In the genomic region with DNA sequence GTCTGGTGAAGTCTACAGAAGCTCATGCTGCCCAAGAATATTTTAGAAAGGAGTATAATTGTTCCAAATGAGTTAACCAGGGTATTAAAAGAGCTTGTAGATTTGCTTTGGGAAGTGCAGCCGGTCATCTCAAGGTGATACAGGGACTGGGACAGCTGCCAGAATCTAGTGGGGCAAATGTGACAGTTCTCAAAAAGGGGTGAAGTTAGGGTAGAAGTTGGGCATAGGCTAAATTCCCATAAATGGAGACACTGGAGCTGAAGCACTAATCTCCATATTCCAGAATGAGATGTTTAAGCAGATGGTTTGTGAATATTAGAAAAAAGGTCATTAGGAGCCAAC, we compare ENCODE assay signal across 21 cellular contexts.
A peak's percentile ranks its signal among the peaks of the same experiment; 100 is the strongest.
DNase-seq lines count a peak whose midpoint lies in the region; ATAC-seq and TF ChIP-seq lines count a peak whose summit lies in the region.
"Had no signal": no experiment of that assay in that cellular context is flagged by ENCODE, and none has a peak within 500 bp of the region (broad histone marks: within the 10 kb centered on the region; RNA-seq: fewer than 3 reads in every experiment).

No MANE protein-coding gene starts in this region.

- no peak for ATAC-seq in SK-N-SH treated with all-trans-retinoic acid at 6 μM for 48 hours
- ATAC-seq in gastroesophageal sphincter = no peak
- ATAC-seq in GM18519 (IDR thresholded peaks at IDR 0.05; ENCODE audit: low FRiP score, unreplicated experiment) = no peak
- ATAC-seq: activated T-cell treated with anti-CD3 and anti-CD28 coated beads, Interleukin-2, amount 50 U/mL, for 4 hours; natural killer cell treated with Interleukin-12 subunit alpha and Interleukin-12 subunit beta and Interleukin-15 and Interleukin-18, amount 100 ng/mL, for 72 hours had no signal

- H3K27me3 Mint-ChIP-seq in activated T-cell treated with anti-CD3 and anti-CD28 coated beads, Interleukin-2, amount 50 U/mL, for 24 hours = no peaks in the 10 kb centered on the region
- H3K27me3 Mint-ChIP-seq: natural killer cell treated with Interleukin-12 subunit alpha and Interleukin-12 subunit beta and Interleukin-15 and Interleukin-18, amount 100 ng/mL, for 72 hours had no signal

- peaks cover 24% of the 10 kb centered on the region for H3K36me3 Mint-ChIP-seq in activated T-cell treated with anti-CD3 and anti-CD28 coated beads, Interleukin-2, amount 50 U/mL, for 24 hours (ENCODE audit: low read depth)

- H3K4me1 ChIP-seq in gastroesophageal sphincter (peaks cover 16 to 49% (median 16%) of the 10 kb centered on the region in 3 donors), ovary (ENCODE audit: insufficient read depth) (peaks cover 9% of the 10 kb centered on the region), transverse colon (peaks cover 0 to 6% (median 2%) of the 10 kb centered on the region in 4 donors)
- H3K4me1 ChIP-seq: Peyer's patch had no signal

- in situ Hi-C loops in transverse colon (cut with MboI; ENCODE audit: low pct_ligation_motif_present in 1 of 4, low pct_unique_long_range_greater_than_20kb in 1 of 4, low sequenced_read_pairs in 3 of 4) = no loop called here

- intact Hi-C loops in ovary (cut with DNase I) = no loop called here
- intact Hi-C loops in transverse colon (cut with DNase I; ENCODE audit: low total_unique reads) = no loop called here

- H3K9me3 ChIP-seq in gastroesophageal sphincter (no peaks in the 10 kb centered on the region), ovary (no peaks in the 10 kb centered on the region), transverse colon (no peaks in the 10 kb centered on the region)
- H3K9me3 ChIP-seq: Peyer's patch had no signal

- TF ChIP-seq POLR2A in gastroesophageal sphincter (IDR thresholded peaks at IDR 0.05) (no peak), ovary (IDR thresholded peaks at IDR 0.05) (no peak), transverse colon (IDR thresholded peaks at IDR 0.05) (no peak)

- H3K4me3 ChIP-seq in gastroesophageal sphincter (no peak overlapping the region), ovary (no peak overlapping the region), transverse colon (no peak overlapping the region)
- H3K4me3 ChIP-seq: BLaER1 treated with 17β-estradiol and CSF1 and Interleukin-3, amounts not matched to agents 10 nM and 100 nM; Peyer's patch had no signal

- DNase-seq in ovary = no peak
- DNase-seq in transverse colon = no peak
- no peak for DNase-seq in stimulated activated CD4-positive, alpha-beta T cell treated with anti-CD3 and anti-CD28 coated beads, Interleukin-15, amount 100 ng/mL, for 24 hours
- DNase-seq in activated T-cell treated with anti-CD3 and anti-CD28 coated beads, Interleukin-2, amount 50 U/mL, for 24 hours = no peak
- DNase-seq: activated CD8-positive, alpha-beta memory T cell treated with anti-CD3 and anti-CD28 coated beads for 24 hours; activated naive CD4-positive, alpha-beta T cell; activated T-cell treated with anti-CD3 and anti-CD28 coated beads, Interleukin-2, amount 50 U/mL, for 4 hours; amniotic stem cell; COR-L47; DMS79 treated with DMSO at 0.1 percent for 48 hours; glutamatergic neuron; H7; NCI-H1694; NCI-H510A treated with DMSO at 0.1 percent for 48 hours; Peyer's patch had no signal

- H3K9me3 Mint-ChIP-seq in activated T-cell treated with anti-CD3 and anti-CD28 coated beads, Interleukin-2, amount 50 U/mL, for 24 hours = peaks cover 3% of the 10 kb centered on the region

- H3K27ac ChIP-seq in gastroesophageal sphincter (peak overlapping the region in 3 of 4 donors; percentile 57 to 66 (median 60)), ovary (peak overlapping the region; percentile 7 to 32), transverse colon (peak overlapping the region; percentile 1 to 61 (median 43))
- H3K27ac ChIP-seq: BLaER1 treated with 17β-estradiol and CSF1 and Interleukin-3, amounts not matched to agents 10 nM and 100 nM had no signal

- no peaks in the 10 kb centered on the region for H3K27me3 ChIP-seq in gastroesophageal sphincter
- H3K27me3 ChIP-seq in ovary = no peaks in the 10 kb centered on the region
- no peaks in the 10 kb centered on the region for H3K27me3 ChIP-seq in transverse colon
- H3K27me3 ChIP-seq: BLaER1 treated with 17β-estradiol and CSF1 and Interleukin-3, amounts not matched to agents 10 nM and 100 nM; Peyer's patch had no signal

- H3K36me3 ChIP-seq in gastroesophageal sphincter = peaks cover 0 to 19% of the 10 kb centered on the region in 2 donors
- no peaks in the 10 kb centered on the region for H3K36me3 ChIP-seq in ovary
- no peaks in the 10 kb centered on the region for H3K36me3 ChIP-seq in transverse colon

- TF ChIP-seq CTCF in gastroesophageal sphincter (IDR thresholded peaks at IDR 0.05) (no peak), ovary (IDR thresholded peaks at IDR 0.05) (no peak), transverse colon (IDR thresholded peaks at IDR 0.05) (no peak)

- H3K4me3 Mint-ChIP-seq in activated T-cell treated with anti-CD3 and anti-CD28 coated beads, Interleukin-2, amount 50 U/mL, for 24 hours = no peak overlapping the region
- H3K4me3 Mint-ChIP-seq: activated T-cell treated with anti-CD3 and anti-CD28 coated beads, Interleukin-2, amount 50 U/mL, for 4 hours; natural killer cell treated with Interleukin-12 subunit alpha and Interleukin-12 subunit beta and Interleukin-15 and Interleukin-18, amount 100 ng/mL, for 72 hours; T-helper 1 cell treated with Interleukin-12 subunit alpha and Interleukin-12 subunit beta and Interleukin-4 antibody, amounts not matched to agents 30 μg/mL and 1 μg/mL, for 36 hours had no signal

- no peak for TF ChIP-seq EP300 in gastroesophageal sphincter (IDR thresholded peaks at IDR 0.05)
- TF ChIP-seq EP300 in ovary (IDR thresholded peaks at IDR 0.05) = no peak
- TF ChIP-seq EP300 in transverse colon (IDR thresholded peaks at IDR 0.05; ENCODE audit: low read depth) = no peak

- H3K27ac Mint-ChIP-seq in activated T-cell treated with anti-CD3 and anti-CD28 coated beads, Interleukin-2, amount 50 U/mL, for 24 hours = no peak overlapping the region
- H3K27ac Mint-ChIP-seq: natural killer cell treated with Interleukin-12 subunit alpha and Interleukin-12 subunit beta and Interleukin-15 and Interleukin-18, amount 100 ng/mL, for 72 hours; T-helper 1 cell treated with Interleukin-12 subunit alpha and Interleukin-12 subunit beta and Interleukin-4 antibody, amounts not matched to agents 30 μg/mL and 1 μg/mL, for 36 hours had no signal

- peaks cover 7% of the 10 kb centered on the region for H3K4me1 Mint-ChIP-seq in activated T-cell treated with anti-CD3 and anti-CD28 coated beads, Interleukin-2, amount 50 U/mL, for 24 hours (ENCODE audit: low read depth)

- WGBS in gastroesophageal sphincter (ENCODE audit: low coverage in 1 of 2), 2 donors = 50 to 73% methylated on average over 1 of the region's 1 CpG
- 59 to 70% (median 60%) methylated on average over 1 of the region's 1 CpG for WGBS in ovary, 3 donors
- 57 to 91% methylated on average over 1 of the region's 1 CpG for whole genome bisulfite sequencing in transverse colon (ENCODE audit: low coverage in 1 of 2), 2 donors

TF ChIP-seq in SK-N-SH treated with all-trans-retinoic acid at 6 μM for 48 hours, 23 proteins besides CTCF, POLR2A, EP300 and RAD21:
- no peak for TF ChIP-seq TCF4 (CRISPR knock-in tag; IDR thresholded peaks at IDR 0.05; ENCODE audit: borderline replicate concordance)
- TF ChIP-seq ZFP3 (CRISPR knock-in tag; IDR thresholded peaks at IDR 0.05) = peak; percentile 29; the same call in 1 of the 2 replicates
- TF ChIP-seq ESRRG (CRISPR knock-in tag; IDR thresholded peaks at IDR 0.05) = no peak
- TF ChIP-seq, protein P1, sequence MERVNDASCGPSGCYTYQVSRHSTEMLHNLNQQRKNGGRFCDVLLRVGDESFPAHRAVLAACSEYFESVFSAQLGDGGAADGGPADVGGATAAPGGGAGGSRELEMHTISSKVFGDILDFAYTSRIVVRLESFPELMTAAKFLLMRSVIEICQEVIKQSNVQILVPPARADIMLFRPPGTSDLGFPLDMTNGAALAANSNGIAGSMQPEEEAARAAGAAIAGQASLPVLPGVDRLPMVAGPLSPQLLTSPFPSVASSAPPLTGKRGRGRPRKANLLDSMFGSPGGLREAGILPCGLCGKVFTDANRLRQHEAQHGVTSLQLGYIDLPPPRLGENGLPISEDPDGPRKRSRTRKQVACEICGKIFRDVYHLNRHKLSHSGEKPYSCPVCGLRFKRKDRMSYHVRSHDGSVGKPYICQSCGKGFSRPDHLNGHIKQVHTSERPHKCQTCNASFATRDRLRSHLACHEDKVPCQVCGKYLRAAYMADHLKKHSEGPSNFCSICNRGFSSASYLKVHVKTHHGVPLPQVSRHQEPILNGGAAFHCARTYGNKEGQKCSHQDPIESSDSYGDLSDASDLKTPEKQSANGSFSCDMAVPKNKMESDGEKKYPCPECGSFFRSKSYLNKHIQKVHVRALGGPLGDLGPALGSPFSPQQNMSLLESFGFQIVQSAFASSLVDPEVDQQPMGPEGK (CRISPR knock-in tag; IDR thresholded peaks at IDR 0.05; ENCODE audit: borderline replicate concordance) = no peak
- no peak for TF ChIP-seq ARNTL (CRISPR knock-in tag; IDR thresholded peaks at IDR 0.05; ENCODE audit: borderline replicate concordance, low read depth)
- TF ChIP-seq CSDC2 (CRISPR knock-in tag; IDR thresholded peaks at IDR 0.05) = no peak
